Comparison of ENCODE assay signal across 1 cellular context in genomic region chr5:148585988-148586387, GRCh38.
TF ChIP-seq lines count a peak whose summit lies in the region.

No MANE protein-coding gene starts in this region.

TF ChIP-seq in K562, 482 proteins besides CTCF, POLR2A, EP300 and RAD21:
- 0 out of 2 replicates have a peak, but pooled peaks have one; percentile 10 for TF ChIP-seq GATA2 (CRISPR knock-in tag; IDR thresholded peaks at IDR 0.05)
- no peak for TF ChIP-seq HLTF (IDR thresholded peaks at IDR 0.05)
